9 cellular contexts compared by ENCODE assay signal in the genomic region with DNA sequence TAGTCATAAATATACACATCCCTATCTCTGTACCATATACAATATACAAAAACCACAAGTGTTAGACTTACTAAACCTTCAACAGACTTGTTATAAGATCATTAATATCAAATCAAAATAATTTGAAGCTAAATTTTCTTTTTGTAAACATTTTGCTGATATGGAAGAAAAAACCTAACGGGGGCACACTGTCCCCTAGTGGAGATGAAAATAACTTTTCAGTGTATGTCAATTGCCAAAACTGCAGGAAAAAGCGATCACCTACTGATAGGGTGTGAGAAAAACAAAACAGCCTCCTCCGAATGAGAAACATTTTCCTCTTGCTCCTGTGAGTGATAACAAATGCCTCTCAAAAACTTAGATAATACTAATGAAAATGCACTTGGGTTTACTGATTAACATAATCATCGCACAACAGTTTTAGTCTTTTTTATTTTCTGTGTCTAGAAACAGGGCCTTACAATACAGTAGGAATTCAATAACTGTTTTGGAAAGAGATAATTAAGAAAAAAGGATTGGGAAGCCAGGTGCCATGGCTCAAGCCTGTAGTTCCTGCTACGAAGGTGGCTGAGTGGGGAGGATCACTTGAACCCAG.
A peak's percentile ranks its signal among the peaks of the same experiment; 100 is the strongest.
DNase-seq lines count a peak whose midpoint lies in the region; ATAC-seq, FAIRE-seq and TF ChIP-seq lines count a peak whose summit lies in the region.
"Had no signal": no experiment of that assay in that cellular context is flagged by ENCODE, and none has a peak within 500 bp of the region (broad histone marks: within the 10 kb centered on the region; RNA-seq: fewer than 3 reads in every experiment).

No MANE protein-coding gene starts in this region.

- 0 out of 2 replicates have a peak overlapping the region, but pooled peaks have one; percentile 2 for H3K9ac ChIP-seq in ES-I3 (ENCODE audit: low read depth, low read length)

- H3K4me1 ChIP-seq in ES-I3 (ENCODE audit: insufficient read depth, low read length): peaks cover 12% of the 10 kb centered on the region

- H3K4me1 Mint-ChIP-seq in activated CD4-positive, alpha-beta T cell treated with anti-CD3 and anti-CD28 coated beads, Interleukin-2, amount 10 ng/mL, durations not matched to agents 7 days and 5 days: no peaks in the 10 kb centered on the region

- H3K36me3 Mint-ChIP-seq in activated CD4-positive, alpha-beta T cell treated with anti-CD3 and anti-CD28 coated beads, Interleukin-2, amount 10 ng/mL, durations not matched to agents 7 days and 5 days (ENCODE audit: low read depth): no peaks in the 10 kb centered on the region

- POLR2A ChIA-PET in activated CD4-positive, alpha-beta T cell treated with anti-CD3 and anti-CD28 coated beads, Interleukin-2, amount 10 ng/mL, durations not matched to agents 7 days and 5 days (lab: Charles Lee): no interaction called here

- no peak for ATAC-seq in HG02759 (IDR thresholded peaks at IDR 0.05; ENCODE audit: unreplicated experiment)

- FAIRE-seq in bronchial epithelial cell (lab: Jason Lieb, UNC): no peak
- FAIRE-seq: frontal cortex had no signal

- H3K4me3 ChIP-seq in bronchial epithelial cell (ENCODE audit: low read depth, low read length): no peak overlapping the region

- H3K9me3 Mint-ChIP-seq in activated CD4-positive, alpha-beta T cell treated with anti-CD3 and anti-CD28 coated beads, Interleukin-2, amount 10 ng/mL, durations not matched to agents 7 days and 5 days: peaks cover 9% of the 10 kb centered on the region

- H3K4me3 Mint-ChIP-seq in activated CD4-positive, alpha-beta T cell treated with anti-CD3 and anti-CD28 coated beads, Interleukin-2, amount 10 ng/mL, durations not matched to agents 7 days and 5 days: no peak overlapping the region

- peaks cover 3% of the 10 kb centered on the region for H3K27me3 Mint-ChIP-seq in activated CD4-positive, alpha-beta T cell treated with anti-CD3 and anti-CD28 coated beads, Interleukin-2, amount 10 ng/mL, durations not matched to agents 7 days and 5 days

- H3K27me3 ChIP-seq in bronchial epithelial cell (ENCODE audit: control insufficient read depth, insufficient read depth, low read length): no peaks in the 10 kb centered on the region

- no peaks in the 10 kb centered on the region for H3K9me3 ChIP-seq in ES-I3 (ENCODE audit: control insufficient read depth, insufficient read depth, low read length)

- no peak overlapping the region for H3K27ac Mint-ChIP-seq in activated CD4-positive, alpha-beta T cell treated with anti-CD3 and anti-CD28 coated beads, Interleukin-2, amount 10 ng/mL, durations not matched to agents 7 days and 5 days

- no peaks in the 10 kb centered on the region for H3K36me3 ChIP-seq in ES-I3 (ENCODE audit: insufficient read depth, low read length)
- H3K36me3 ChIP-seq in bronchial epithelial cell (ENCODE audit: control insufficient read depth, insufficient read depth, low read length): no peaks in the 10 kb centered on the region

- peak; percentile 43 for DNase-seq in bronchial epithelial cell (ENCODE audit: low read depth)
- DNase-seq in myocyte (ENCODE audit: low read depth): peak; percentile 33
- DNase-seq in activated CD4-positive, alpha-beta T cell treated with anti-CD3 and anti-CD28 coated beads, Interleukin-2, amount 10 ng/mL, durations not matched to agents 7 days and 5 days: no peak
- no peak for DNase-seq in OCI-M2 (lab: John Stamatoyannopoulos, UW; ENCODE audit: unreplicated experiment)
- no peak for DNase-seq in NCI-H524 treated with DMSO at 0.1 percent for 48 hours (lab: John Stamatoyannopoulos, UW)

- CTCF ChIA-PET in activated CD4-positive, alpha-beta T cell treated with anti-CD3 and anti-CD28 coated beads, Interleukin-2, amount 10 ng/mL, durations not matched to agents 7 days and 5 days (lab: Charles Lee): no interaction called here

- peak; percentile 85 for TF ChIP-seq CTCF in LNCAP (IDR thresholded peaks at IDR 0.05)
- TF ChIP-seq CTCF in bronchial epithelial cell (IDR thresholded peaks at IDR 0.05; ENCODE audit: insufficient read depth, low read length, severe bottlenecking): peak; percentile 47

Comparison
In these comparisons a context has a peak if more than half of its experiments do, and no peak if none do; other contexts are left out.
1. DNase-seq: peak in bronchial epithelial cell (single experiment) and myocyte (single experiment); none in activated CD4-positive, alpha-beta T cell treated with anti-CD3 and anti-CD28 coated beads, Interleukin-2, amount 10 ng/mL, durations not matched to agents 7 days and 5 days (single experiment), OCI-M2 (single experiment) and NCI-H524 treated with DMSO at 0.1 percent for 48 hours (single experiment).